Comparison of ENCODE assay signal across 13 cellular contexts in the genomic region with DNA sequence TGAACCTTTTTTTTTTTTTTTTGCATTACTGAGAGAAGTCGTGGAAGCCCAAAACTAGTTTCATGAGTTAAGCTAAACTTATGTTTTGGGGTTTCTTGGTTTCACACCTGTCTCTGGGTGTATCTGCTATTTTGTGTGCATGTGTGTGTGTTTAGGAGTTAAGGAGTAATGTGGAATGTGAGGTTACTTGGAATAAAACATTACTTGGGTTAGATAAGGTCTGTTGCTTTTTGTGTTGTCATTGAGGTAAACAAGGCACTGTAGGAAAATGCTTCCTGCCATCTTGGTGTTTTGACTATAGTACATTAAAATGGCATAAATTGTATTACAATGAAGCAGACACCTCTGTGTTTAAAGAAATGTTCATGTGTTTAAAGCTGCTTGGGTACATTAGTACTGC. TPM values are rescaled to one million over a fixed set of nuclear protein-coding genes. Genes with fewer than 3 reads are reported as not detected.
A peak's percentile ranks its signal among the peaks of the same experiment; 100 is the strongest.
DNase-seq lines count a peak whose midpoint lies in the region; ATAC-seq and TF ChIP-seq lines count a peak whose summit lies in the region.
"Had no signal": no experiment of that assay in that cellular context is flagged by ENCODE, and none has a peak within 500 bp of the region (broad histone marks: within the 10 kb centered on the region; RNA-seq: fewer than 3 reads in every experiment).

No MANE protein-coding gene starts in this region.

- H3K4me1 ChIP-seq in right cardiac atrium (ENCODE audit: control insufficient read depth, insufficient read depth, low read length), result peaks cover 16% of the 10 kb centered on the region
- H3K4me1 ChIP-seq: BE2C had no signal

- CTCF ChIA-PET in activated CD8-positive, alpha-beta T cell treated with anti-CD3 and anti-CD28 coated beads, Interleukin-2, amount 10 ng/mL, durations not matched to agents 7 days and 5 days (lab: Charles Lee), result interaction anchor here (1.1 to 4.6 kb wide), 9 partner anchors 20 to 145 kb away, joined by 3 to 41 read pairs (median 11); no protein-coding TSS in a partner anchor

- 64% methylated on average over 1 of the region's 1 CpG for WGBS in right cardiac atrium

- peaks cover 71% of the 10 kb centered on the region for H3K4me1 Mint-ChIP-seq in activated CD8-positive, alpha-beta T cell treated with anti-CD3 and anti-CD28 coated beads, Interleukin-2, amount 10 ng/mL, durations not matched to agents 7 days and 5 days (ENCODE audit: low read depth)
- H3K4me1 Mint-ChIP-seq in natural killer cell, result peaks cover 74 to 80% of the 10 kb centered on the region in 2 donors

- H3K9me3 Mint-ChIP-seq in activated CD8-positive, alpha-beta T cell treated with anti-CD3 and anti-CD28 coated beads, Interleukin-2, amount 10 ng/mL, durations not matched to agents 7 days and 5 days (ENCODE audit: insufficient read depth), result no peaks in the 10 kb centered on the region
- H3K9me3 Mint-ChIP-seq in natural killer cell, result no peaks in the 10 kb centered on the region

- H3K36me3 Mint-ChIP-seq in activated CD8-positive, alpha-beta T cell treated with anti-CD3 and anti-CD28 coated beads, Interleukin-2, amount 10 ng/mL, durations not matched to agents 7 days and 5 days (ENCODE audit: low read depth), result peaks cover 55% of the 10 kb centered on the region
- H3K36me3 Mint-ChIP-seq in natural killer cell, result no peaks in the 10 kb centered on the region

- peak overlapping the region; percentile 81 for H3K27ac Mint-ChIP-seq in activated CD8-positive, alpha-beta T cell treated with anti-CD3 and anti-CD28 coated beads, Interleukin-2, amount 10 ng/mL, durations not matched to agents 7 days and 5 days
- peak overlapping the region; percentile 94 to 98 for H3K27ac Mint-ChIP-seq in natural killer cell

- H3K27ac ChIP-seq in right cardiac atrium (ENCODE audit: low read length), result no peak overlapping the region
- H3K27ac ChIP-seq: brain microvascular endothelial cell had no signal

- no peak for TF ChIP-seq CTCF in natural killer cell (IDR thresholded peaks at IDR 0.05)

- H3K4me3 ChIP-seq in right cardiac atrium (ENCODE audit: low read length), result peak overlapping the region; percentile 72
- H3K4me3 ChIP-seq: lung had no signal

- H3K27me3 ChIP-seq in right cardiac atrium (ENCODE audit: control insufficient read depth, insufficient read depth), result no peaks in the 10 kb centered on the region

- no peaks in the 10 kb centered on the region for H3K9me3 ChIP-seq in right cardiac atrium (ENCODE audit: control insufficient read depth, low read length)
- H3K9me3 ChIP-seq: BE2C had no signal

- intact Hi-C loops in right cardiac atrium (cut with DNase I) (loop anchor here (2.0 to 10.0 kb wide), 5 partner anchors 66 to 146 kb away; no protein-coding TSS in a partner anchor), Right ventricle myocardium superior (cut with DNase I) (loop anchor here (5.0 to 10.0 kb wide), 2 partner anchors 74 to 149 kb away; no protein-coding TSS in a partner anchor), natural killer cell (cut with micrococcal nuclease) (loop anchor here (5.0 kb wide), 1 partner anchor 241 kb away; the partner anchor contains the start of gene MAN1A2)

- peak overlapping the region; percentile 97 for H3K4me3 Mint-ChIP-seq in activated CD8-positive, alpha-beta T cell treated with anti-CD3 and anti-CD28 coated beads, Interleukin-2, amount 10 ng/mL, durations not matched to agents 7 days and 5 days
- peak overlapping the region; percentile 96 for H3K4me3 Mint-ChIP-seq in natural killer cell

- peaks cover 6% of the 10 kb centered on the region for H3K27me3 Mint-ChIP-seq in activated CD8-positive, alpha-beta T cell treated with anti-CD3 and anti-CD28 coated beads, Interleukin-2, amount 10 ng/mL, durations not matched to agents 7 days and 5 days (ENCODE audit: low read depth)
- H3K27me3 Mint-ChIP-seq in natural killer cell (ENCODE audit: low read depth in 2 of 2), result no peaks in the 10 kb centered on the region

- no peak for DNase-seq in right cardiac atrium
- DNase-seq in Right ventricle myocardium superior, result no peak
- no peak for DNase-seq in activated CD8-positive, alpha-beta T cell treated with anti-CD3 and anti-CD28 coated beads, Interleukin-2, amount 10 ng/mL, durations not matched to agents 7 days and 5 days
- no peak for DNase-seq in natural killer cell
- DNase-seq in DMS79 (lab: John Stamatoyannopoulos, UW), result no peak
- no peak for DNase-seq in hepatic stellate cell (ENCODE audit: low spot score)
- DNase-seq in central memory CD4-positive, alpha-beta T cell, result no peak
- DNase-seq: BE2C, brain microvascular endothelial cell, hypothalamus, NCI-H2107 had no signal

- POLR2A ChIA-PET in activated CD8-positive, alpha-beta T cell treated with anti-CD3 and anti-CD28 coated beads, Interleukin-2, amount 10 ng/mL, durations not matched to agents 7 days and 5 days (lab: Charles Lee), result interaction anchor here (3.2 kb wide), 1 partner anchor 47 kb away, joined by 37 read pairs; no protein-coding TSS in a partner anchor

- ATAC-seq in right cardiac atrium, result no peak
- no peak for ATAC-seq in Right ventricle myocardium superior (ENCODE audit: poor library complexity)
- ATAC-seq in activated CD8-positive, alpha-beta T cell treated with anti-CD3 and anti-CD28 coated beads, Interleukin-2, amount 10 ng/mL, durations not matched to agents 7 days and 5 days, result no peak
- no peak for ATAC-seq in natural killer cell
- ATAC-seq in HG02763 (IDR thresholded peaks at IDR 0.05; ENCODE audit: unreplicated experiment), result no peak

RNA-seq across cellular contexts. Expression of gene TENT5C, which starts 2.9 kb away (rescaled TPM):
- total RNA-seq in right cardiac atrium (10 to 100 TPM; 20.4 to 33.1 (median 31.7) TPM), Right ventricle myocardium superior (18.7 TPM), natural killer cell (100 to 1,000 TPM in 1 of 3 donors, 10 to 100 TPM in 2; 80.6 to 109 (median 90.9) TPM)
- 9.5 TPM for polyA plus RNA-seq in right cardiac atrium
- 10 to 100 TPM; 20.7 to 20.8 TPM for total RNA-seq in activated CD8-positive, alpha-beta T cell treated with anti-CD3 and anti-CD28 coated beads, Interleukin-2, amount 10 ng/mL, durations not matched to agents 7 days and 5 days
